15 cellular contexts compared by ENCODE assay signal in the genomic region with DNA sequence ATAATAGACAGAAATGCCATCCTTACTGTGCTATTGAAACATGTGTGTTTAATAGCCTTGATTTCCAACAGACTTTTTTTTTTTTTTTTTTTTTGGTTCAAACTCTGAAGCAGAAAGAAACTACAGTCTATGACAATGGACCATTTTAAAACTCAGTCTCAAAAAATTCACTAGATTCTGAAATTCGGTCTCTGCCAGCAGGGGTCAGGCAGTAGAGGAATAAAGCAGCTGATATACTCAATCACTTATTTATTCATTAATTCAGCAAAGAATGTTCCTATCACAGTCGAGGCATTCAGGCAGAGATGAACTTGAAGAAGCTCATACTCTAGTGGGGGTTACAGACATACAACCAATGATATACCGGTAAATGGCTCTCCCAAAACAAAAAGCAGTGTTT.
"Had no signal": no experiment of that assay in that cellular context is flagged by ENCODE, and none has a peak within 500 bp of the region (broad histone marks: within the 10 kb centered on the region; RNA-seq: fewer than 3 reads in every experiment).

No MANE protein-coding gene starts in this region.

- DNase-seq: activated CD4-positive, alpha-beta memory T cell treated with anti-CD3 and anti-CD28 coated beads, Interleukin-2, amount 10 ng/mL, durations not matched to agents 7 days and 5 days; activated effector memory CD4-positive, alpha-beta T cell treated with Interleukin-2 at 50 U/mL for 16 hours; activated naive CD4-positive, alpha-beta T cell treated with anti-CD3 and anti-CD28 coated beads, Interleukin-2, amount 50 U/mL, for 16 hours; activated T-cell treated with anti-CD3 and anti-CD28 coated beads, Interleukin-2, amount 50 U/mL, for 4 hours; colonic mucosa; mammary epithelial cell; mucosa of descending colon; naive thymus-derived CD8-positive, alpha-beta T cell; retina; stimulated activated CD4-positive, alpha-beta T cell treated with anti-CD3 and anti-CD28 coated beads, Interleukin-15, amount 100 ng/mL, for 24 hours; stimulated activated CD4-positive, alpha-beta T cell treated with anti-CD3 and anti-CD28 coated beads, Interleukin-4, amount 100 ng/mL, for 1 hour; stimulated activated naive CD4-positive, alpha-beta T cell; uterus had no signal

- ATAC-seq: activated T-cell treated with anti-CD3 and anti-CD28 coated beads, Interleukin-2, amount 50 U/mL, for 4 hours; mucosa of descending colon; naive thymus-derived CD8-positive, alpha-beta T cell had no signal

- H3K4me3 ChIP-seq: colonic mucosa, mucosa of descending colon, skin epidermis, tibial nerve, uterus had no signal
